Comparison of ENCODE assay signal across 15 cellular contexts in the genomic region with DNA sequence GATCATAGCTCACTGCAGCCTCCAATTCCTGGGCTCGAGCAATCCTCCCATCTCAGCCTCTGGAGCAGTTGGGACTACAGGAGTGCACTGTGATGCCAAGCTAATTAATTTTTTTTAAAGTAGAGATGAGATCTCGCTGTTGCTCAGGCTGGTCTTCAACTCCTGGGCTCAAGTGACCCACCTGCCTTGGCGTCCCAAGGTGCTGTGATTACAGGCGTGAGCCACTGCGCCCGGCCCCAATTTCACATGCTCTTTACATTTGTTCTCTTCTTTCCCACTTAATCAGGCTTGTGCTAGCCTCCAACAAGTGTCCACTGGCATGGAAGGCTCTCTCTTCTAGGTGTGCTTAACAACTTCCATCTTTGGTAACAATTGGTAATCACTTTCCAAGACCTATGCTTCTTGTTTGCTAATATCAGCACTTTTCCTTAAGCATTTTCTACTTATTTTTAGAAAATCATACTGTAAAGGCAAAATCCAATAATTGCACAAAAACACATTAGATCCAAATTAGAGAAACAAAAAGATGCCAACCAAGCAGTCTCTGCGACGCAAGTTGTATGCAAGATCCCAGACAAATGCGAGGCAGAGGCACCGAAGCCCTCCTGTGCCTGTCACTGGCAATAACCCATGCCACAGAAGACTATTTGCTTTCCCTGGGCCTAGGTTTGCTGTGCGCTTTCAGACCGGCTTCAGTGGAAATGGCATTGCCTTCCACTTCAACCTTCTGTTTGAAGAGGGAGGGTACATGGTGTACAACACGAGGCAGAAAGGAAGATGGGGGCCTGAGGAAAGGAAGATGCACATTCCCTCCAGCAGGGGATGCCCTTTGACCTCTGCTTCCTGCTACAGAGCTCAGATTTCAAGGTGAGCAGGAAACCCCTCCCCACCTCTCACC. TPM values are rescaled to one million over a fixed set of nuclear protein-coding genes. Genes with fewer than 3 reads are reported as not detected.
DNase-seq lines count a peak whose midpoint lies in the region; ATAC-seq, FAIRE-seq and TF ChIP-seq lines count a peak whose summit lies in the region.
"Had no signal": no experiment of that assay in that cellular context is flagged by ENCODE, and none has a peak within 500 bp of the region (broad histone marks: within the 10 kb centered on the region; RNA-seq: fewer than 3 reads in every experiment).

No MANE protein-coding gene starts in this region.

- no TSS peak for BruUV-seq in GM12878 (replicated peaks; lab: Mats Ljungman, UMichigan)

- peaks cover 0 to 5% (median 0%) of the 10 kb centered on the region in 3 experiments; a peak in 3 of 7 replicates for H3K36me3 Mint-ChIP-seq in H9 (ENCODE audit: insufficient read depth in 1 of 3, low read depth in 3 of 3)
- H3K36me3 Mint-ChIP-seq: stimulated activated memory B cell treated with anti-CD40 and anti-IgM and Interleukin-4, amounts not matched to agents 10 μg/mL and 1 μg/mL and 100 μg/mL, for 72 hours had no signal

- no peak overlapping the region for H2BK15ac ChIP-seq in H9 (ENCODE audit: low read depth, low read length)

- no peaks in the 10 kb centered on the region for H3K23me2 ChIP-seq in H9 (ENCODE audit: insufficient read length, low read depth, low read length, poor library complexity, severe bottlenecking)

- no peaks in the 10 kb centered on the region for H3K36me3 ChIP-seq in GM12878 (ENCODE audit: control insufficient read depth in 2 of 2, insufficient read depth in 2 of 2, low read length in 1 of 2)
- H3K36me3 ChIP-seq in upper lobe of left lung, result no peaks in the 10 kb centered on the region
- H3K36me3 ChIP-seq: MG63, neutrophil had no signal

- SMC1A ChIA-PET in GM12878 (lab: Charles Lee; ENCODE audit: uncharacterized antibody, unreplicated experiment), result interaction anchor here (0.7 to 1.0 kb wide), 2 partner anchors 49 to 146 kb away, joined by 3 to 4 read pairs; no protein-coding TSS in a partner anchor

- TF ChIP-seq RAD21 in GM12878 (IDR thresholded peaks at IDR 0.05; ENCODE audit: insufficient read depth, low read depth, low read length), result no peak

- in situ Hi-C loops in GM12878 (cut with MboI), result loop anchor here (10.0 kb wide), 1 partner anchor 83 kb away; no protein-coding TSS in a partner anchor

- peak overlapping the region; percentile 63; the same call in 1 of the 2 replicates for H3K14ac ChIP-seq in H9 (ENCODE audit: insufficient read depth, low read length)

- no peak overlapping the region for H3K4ac ChIP-seq in H9 (ENCODE audit: low read depth, low read length)

- POLR2A ChIA-PET in GM12878 (lab: Charles Lee), result no interaction called here

- H4K20me1 ChIP-seq in H9 (ENCODE audit: control insufficient read depth, insufficient read depth, insufficient read length) (no peaks in the 10 kb centered on the region), GM12878 (ENCODE audit: control insufficient read depth, insufficient read depth) (no peaks in the 10 kb centered on the region)

- no peak overlapping the region for H3K23ac ChIP-seq in H9 (ENCODE audit: insufficient read length, low read depth, low read length)

- H3K18ac ChIP-seq in H9 (ENCODE audit: insufficient read length, low read depth, low read length), result peak overlapping the region; percentile 67

- H2BK120ac ChIP-seq in H9 (ENCODE audit: low read depth, low read length, poor library complexity, severe bottlenecking), result no peak overlapping the region

- H3K79me2 ChIP-seq in H9 (ENCODE audit: insufficient read depth, low read length) (no peaks in the 10 kb centered on the region), GM12878 (ENCODE audit: control insufficient read depth, insufficient read depth, low read length) (no peaks in the 10 kb centered on the region)

- CTCF ChIA-PET in GM12878 (lab: Yijun Ruan, JAX), result interaction anchor here (1.0 to 2.2 kb wide), 3 partner anchors 9 to 93 kb away, joined by 3 to 7 read pairs (median 6); no protein-coding TSS in a partner anchor

- no peak overlapping the region for H4K91ac ChIP-seq in H9 (ENCODE audit: insufficient read length, low read depth, low read length)

- peak; percentile 34 for TF ChIP-seq CTCF in AG10803 (conservative IDR thresholded peaks at IDR 0.05; ENCODE audit: low read length)
- TF ChIP-seq CTCF in H9 (conservative IDR thresholded peaks at IDR 0.05), result peak; percentile 81
- TF ChIP-seq CTCF in GM12878 (IDR thresholded peaks at IDR 0.05 in 2 of 3, conservative IDR thresholded peaks at IDR 0.05 in 1 of 3; ENCODE audit: control insufficient read depth in 2 of 3, extremely low read depth in 1 of 3, insufficient read depth in 1 of 3, low read depth in 3 of 3, low read length in 3 of 3), result peak in 2 of 3 experiments; percentile 12 to 28; a peak in 1 of 6 replicates
- peak in 2 of 6 experiments; percentile 17 to 24 for TF ChIP-seq CTCF in upper lobe of left lung (IDR thresholded peaks at IDR 0.05)

- no peak for DNase-seq in AG10803 (ENCODE audit: low read depth)
- DNase-seq in H9, result peak; percentile 86
- DNase-seq in GM12878 (ENCODE audit: low read depth, low spot score), result no peak
- peak; percentile 76 for DNase-seq in iPS-NIHi7 (ENCODE audit: extremely low spot score)
- no peak for DNase-seq in HPDE6-E6E7 (ENCODE audit: extremely low spot score)
- no peak for DNase-seq in NCI-H2029 (lab: John Stamatoyannopoulos, UW)
- no peak for DNase-seq in KG1 (lab: John Stamatoyannopoulos, UW)
- DNase-seq in upper lobe of left lung, result no peak
- DNase-seq: amniotic stem cell, left cardiac atrium, MG63, NCI-H774, T-helper 9 cell had no signal

- peaks cover 0 to 2% of the 10 kb centered on the region in 2 experiments; a peak in 1 of 5 replicates for H3K9me3 Mint-ChIP-seq in H9
- H3K9me3 Mint-ChIP-seq: stimulated activated memory B cell treated with anti-CD40 and anti-IgM and Interleukin-4, amounts not matched to agents 10 μg/mL and 1 μg/mL and 100 μg/mL, for 72 hours had no signal

- no peak overlapping the region for H4K5ac ChIP-seq in H9 (ENCODE audit: insufficient read length, low read depth, low read length)

- H2BK5ac ChIP-seq in H9 (ENCODE audit: insufficient read length, low read length), result no peak overlapping the region

- H3K4me3 ChIP-seq in AG10803 (ENCODE audit: low read length), result no peak overlapping the region
- H3K4me3 ChIP-seq in GM12878, result no peak overlapping the region
- no peak overlapping the region for H3K4me3 ChIP-seq in upper lobe of left lung
- H3K4me3 ChIP-seq: MG63 had no signal

- intact Hi-C loops in GM12878 (cut with micrococcal nuclease; ENCODE audit: unreplicated experiment), result no loop called here

- H3K4me2 ChIP-seq in H9 (ENCODE audit: insufficient read depth, insufficient read length, low read length) (no peak overlapping the region), GM12878 (ENCODE audit: control insufficient read depth, insufficient read depth) (no peak overlapping the region)

- H3K9ac ChIP-seq in H9 (ENCODE audit: extremely low read depth, insufficient read length, low read length) (no peak overlapping the region), GM12878 (ENCODE audit: control insufficient read depth, insufficient read depth, low read length) (no peak overlapping the region)

- WGBS in H9 (ENCODE audit: extremely low coverage, insufficient read length, low lambda C conversion rate), result no CpG with 5 or more reads among the region's 13 CpGs
- WGBS in GM12878 (ENCODE audit: insufficient coverage, insufficient replicate concordance, low lambda C conversion rate, missing lambda C conversion rate), result 54% methylated on average over 13 of the region's 13 CpGs
- WGBS in upper lobe of left lung, 2 donors, result 80 to 85% methylated on average over 13 of the region's 13 CpGs

- H2BK12ac ChIP-seq in H9 (ENCODE audit: insufficient read length, low read depth, low read length), result no peak overlapping the region

- no peak overlapping the region for H2AK5ac ChIP-seq in H9 (ENCODE audit: insufficient read length, low read length)

- H3K79me1 ChIP-seq in H9 (ENCODE audit: insufficient read depth, low read depth, low read length, poor library complexity, severe bottlenecking), result no peaks in the 10 kb centered on the region

- no peak for TF ChIP-seq EP300 in GM12878 (IDR thresholded peaks at IDR 0.05; ENCODE audit: borderline replicate concordance in 1 of 2, control insufficient read depth in 1 of 2, low read depth in 2 of 2, low read length in 2 of 2)
- TF ChIP-seq EP300 in upper lobe of left lung (IDR thresholded peaks at IDR 0.05), result no peak

- no peak for ATAC-seq in GM12878
- ATAC-seq in upper lobe of left lung (ENCODE audit: low FRiP score in 2 of 2), result no peak
- ATAC-seq: left cardiac atrium; stimulated activated memory B cell treated with anti-CD40 and anti-IgM and Interleukin-4, amounts not matched to agents 10 μg/mL and 1 μg/mL and 100 μg/mL, for 72 hours had no signal

- H3K4me1 Mint-ChIP-seq in H9, result peaks cover 0 to 11% of the 10 kb centered on the region in 2 experiments; a peak in 2 of 4 replicates

- no peak overlapping the region for H3K27ac ChIP-seq in H9 (ENCODE audit: insufficient read length, low read depth, low read length)
- H3K27ac ChIP-seq in GM12878 (ENCODE audit: control insufficient read depth, insufficient read depth), result no peak overlapping the region
- H3K27ac ChIP-seq in upper lobe of left lung, result no peak overlapping the region
- H3K27ac ChIP-seq: neutrophil had no signal

- H3K27me3 Mint-ChIP-seq in H9 (ENCODE audit: low read depth), result no peaks in the 10 kb centered on the region; the same call in 1 of the 2 replicates
- H3K27me3 Mint-ChIP-seq: stimulated activated memory B cell treated with anti-CD40 and anti-IgM and Interleukin-4, amounts not matched to agents 10 μg/mL and 1 μg/mL and 100 μg/mL, for 72 hours had no signal

- FAIRE-seq in GM12878 (lab: Jason Lieb, UNC), result no peak

- H2BK20ac ChIP-seq in H9 (ENCODE audit: low read depth, low read length, poor library complexity, severe bottlenecking), result no peak overlapping the region

- H3K4me3 Mint-ChIP-seq in H9, result no peak overlapping the region
- H3K4me3 Mint-ChIP-seq: stimulated activated memory B cell treated with anti-CD40 and anti-IgM and Interleukin-4, amounts not matched to agents 10 μg/mL and 1 μg/mL and 100 μg/mL, for 72 hours had no signal

- TF ChIP-seq POLR2A in GM12878 (IDR thresholded peaks at IDR 0.05; ENCODE audit: low read depth, low read length) (no peak), upper lobe of left lung (IDR thresholded peaks at IDR 0.05) (no peak)

- no peak overlapping the region for H4K8ac ChIP-seq in H9 (replicated peaks; ENCODE audit: insufficient read length, low read depth, low read length)

- RAD21 ChIA-PET in GM12878 (lab: Charles Lee; ENCODE audit: unreplicated experiment), result interaction anchor here (0.8 kb wide), 1 partner anchor 58 kb away, joined by 3 read pairs; no protein-coding TSS in a partner anchor

- H3K27me3 ChIP-seq in H9 (ENCODE audit: insufficient read depth, low read length), result no peaks in the 10 kb centered on the region
- no peaks in the 10 kb centered on the region for H3K27me3 ChIP-seq in GM12878 (replicated peaks in 1 of 2; ENCODE audit: control insufficient read depth in 2 of 2, insufficient read depth in 2 of 2, low read length in 1 of 2)
- H3K27me3 ChIP-seq in upper lobe of left lung, result no peaks in the 10 kb centered on the region
- H3K27me3 ChIP-seq: MG63, neutrophil had no signal

- no peak overlapping the region for H3T11ph ChIP-seq in H9 (ENCODE audit: low read length)

- H3K4me1 ChIP-seq in H9 (ENCODE audit: insufficient read depth, low read length) (no peaks in the 10 kb centered on the region), GM12878 (ENCODE audit: control insufficient read depth, insufficient read depth, low read length) (peaks cover 5% of the 10 kb centered on the region), upper lobe of left lung (peaks cover 0 to 5% (median 0%) of the 10 kb centered on the region in 4 donors)

- no peak overlapping the region for H3K56ac ChIP-seq in H9 (ENCODE audit: insufficient read length, low read depth, low read length)

- H2AFZ ChIP-seq in H9 (ENCODE audit: low read length) (no peak overlapping the region), GM12878 (ENCODE audit: control insufficient read depth, low read depth, low read length) (no peak overlapping the region)

- H3K9me3 ChIP-seq in H9 (ENCODE audit: control insufficient read depth, low read depth, low read length) (no peaks in the 10 kb centered on the region), GM12878 (replicated peaks; ENCODE audit: control insufficient read depth, insufficient read depth, low read length) (no peaks in the 10 kb centered on the region), upper lobe of left lung (no peaks in the 10 kb centered on the region)
- H3K9me3 ChIP-seq: MG63, neutrophil had no signal

- H3K27ac Mint-ChIP-seq in H9, result no peak overlapping the region
- H3K27ac Mint-ChIP-seq: stimulated activated memory B cell treated with anti-CD40 and anti-IgM and Interleukin-4, amounts not matched to agents 10 μg/mL and 1 μg/mL and 100 μg/mL, for 72 hours had no signal

RNA-seq across cellular contexts. Expression of gene NOS2, which starts 52.6 kb away (rescaled TPM):
- total RNA-seq in H9 (2021) (0.35 and 0.59 TPM in 2 replicates), GM12878 (2014; rRNA removed) (not detected in 2 replicates), GM12878 (2014; rRNA removed; fragmentation: Illumina TruSeq; extraction: Trizol) (not detected in 2 replicates), GM12878 (2021) (0.05 and 0.08 TPM in 2 replicates), upper lobe of left lung (1 to 10 TPM in 2 of 6 donors, under 1 TPM in 3, not detected in 1; 0.29 to 1.7 (median 0.78) TPM)
- total RNA-seq in GM12878 (2013; cell fraction: nucleolus; rRNA removed), result 0.40 and 0.59 TPM in 2 replicates
- not detected for polyA plus RNA-seq in GM12878 (2011; ENCODE audit: low read depth)
- polyA plus RNA-seq in GM12878 (2011; rRNA removed) (0.01 and 0.03 TPM in 2 replicates), GM12878 (2014; fragmentation: Illumina TruSeq; extraction: Trizol) (0.01 and 0.05 TPM in 2 replicates), GM12878 (2014; fragmentation: Nextera tagmentation; extraction: Ambion mirVana) (not detected), GM12878 (2014; rRNA removed) (0.03 TPM in 1 of 2 replicates, not detected in the other), GM12878 (2016; fragmentation: Nextera tagmentation; extraction: Ambion mirVana) (not detected)
- polyA plus RNA-seq in GM12878 (2011; cell fraction: cytosol; rRNA removed), result 0.03 and 0.04 TPM in 2 replicates
- 0.06 and 0.25 TPM in 2 replicates for polyA plus RNA-seq in GM12878 (2011; cell fraction: nucleus; rRNA removed)
- polyA plus RNA-seq in GM12878 (2012), result 0.08 TPM in 1 of 2 replicates, not detected in the other
- 0.07 and 0.15 TPM in 2 replicates for polyA minus RNA-seq in GM12878 (2011; rRNA and poly(A)+ RNA removed)
- polyA minus RNA-seq in GM12878 (2011; cell fraction: cytosol; rRNA and poly(A)+ RNA removed), result not detected in 2 replicates
- polyA minus RNA-seq in GM12878 (2011; cell fraction: nucleus; rRNA and poly(A)+ RNA removed), result 0.12 TPM in 1 of 2 replicates, not detected in the other

Comparison
In these comparisons a context has a peak if more than half of its experiments do, and no peak if none do; other contexts are left out.
1. DNase-seq: peak in H9 (single experiment) and iPS-NIHi7 (single experiment); none in AG10803 (single experiment), GM12878 (single experiment), HPDE6-E6E7 (single experiment), NCI-H2029 (single experiment), KG1 (single experiment) and upper lobe of left lung (0 of 2).